In the genomic region with DNA sequence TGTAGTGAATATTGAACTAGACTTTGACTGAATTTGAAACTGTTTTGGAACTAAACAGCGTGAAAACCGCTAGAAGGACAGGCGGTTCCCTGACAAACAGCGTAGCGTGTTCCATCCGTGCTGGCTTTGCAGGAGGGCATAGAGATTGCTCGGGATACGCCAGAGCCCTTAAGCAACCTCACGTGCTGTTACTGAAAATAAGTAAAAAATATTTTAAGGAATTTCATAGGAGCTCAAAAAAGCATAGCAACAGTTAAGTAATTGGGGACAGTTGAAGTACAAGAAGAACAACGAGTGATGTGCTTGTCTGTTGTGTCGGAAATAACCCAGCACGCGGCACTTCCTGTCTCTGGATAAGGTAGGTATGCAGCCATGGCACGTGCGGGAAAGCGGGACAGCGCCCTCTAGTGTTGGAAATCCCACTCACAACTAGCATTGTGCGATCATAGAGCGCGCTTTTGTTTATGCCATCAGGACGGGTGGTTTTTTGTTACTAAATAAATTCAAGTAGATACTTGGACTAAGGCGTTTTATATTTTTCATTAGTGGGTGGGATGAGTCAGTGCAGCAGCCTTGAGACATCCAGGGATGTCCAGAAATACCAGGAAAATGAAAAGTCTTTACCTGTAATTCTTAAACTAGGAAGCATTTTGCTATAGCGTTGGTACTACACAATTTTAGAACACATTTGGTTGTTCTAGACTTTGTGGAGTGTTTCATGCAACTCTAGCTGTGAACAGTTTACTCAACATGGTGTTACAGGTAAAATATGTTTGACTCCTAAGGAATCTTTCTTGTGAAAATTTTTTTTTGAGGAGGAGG, we compare ENCODE assay signal across 8 cellular contexts. TPM values are rescaled to one million over a fixed set of nuclear protein-coding genes. Genes with fewer than 3 reads are reported as not detected.
DNase-seq lines count a peak whose midpoint lies in the region; ATAC-seq and TF ChIP-seq lines count a peak whose summit lies in the region.

No MANE protein-coding gene starts in this region.

- H3K36me3 Mint-ChIP-seq in HFFc6 (ENCODE audit: low read depth): peaks cover 43% of the 10 kb centered on the region

- H3K9me3 ChIP-seq in ascending aorta (no peaks in the 10 kb centered on the region), smooth muscle cell (replicated peaks; ENCODE audit: low read depth) (no peaks in the 10 kb centered on the region)

- H3K4me3 Mint-ChIP-seq in HFFc6: peak overlapping the region; percentile 49; the same call in 1 of the 2 replicates

- peaks cover 4 to 18% of the 10 kb centered on the region in 2 donors for H3K4me1 ChIP-seq in ascending aorta
- no peaks in the 10 kb centered on the region for H3K4me1 ChIP-seq in smooth muscle cell (ENCODE audit: low read depth)

- DNase-seq in HFFc6 (peak; percentile 60), NB4 (ENCODE audit: low read depth) (peak; percentile 95), T-helper 2 cell (peak; percentile 66 to 93 (median 77)), ascending aorta (ENCODE audit: low spot score in 2 of 2) (peak; percentile 53 to 95), iPS DF 19.7 (ENCODE audit: low read depth, low spot score) (peak; percentile 72), smooth muscle cell (lab: John Stamatoyannopoulos, UW; ENCODE audit: unreplicated experiment) (peak; percentile 34)

- peak overlapping the region; percentile 16 for H3K4me2 ChIP-seq in smooth muscle cell

- no peak for TF ChIP-seq POLR2A in NB4 (IDR thresholded peaks at IDR 0.05; ENCODE audit: extremely low read depth, insufficient read length)

- H3K27ac Mint-ChIP-seq in HFFc6: peak overlapping the region; percentile 65

- H3K4me3 ChIP-seq in NB4 (ENCODE audit: low read depth, low read length) (no peak overlapping the region), ascending aorta (peak overlapping the region in 1 of 2 donors; percentile 11), smooth muscle cell (no peak overlapping the region)

- H2AFZ ChIP-seq in smooth muscle cell (ENCODE audit: low read depth): no peak overlapping the region

- H4K20me1 ChIP-seq in smooth muscle cell (ENCODE audit: low read depth): peaks cover 85% of the 10 kb centered on the region

- H3K79me2 ChIP-seq in smooth muscle cell (ENCODE audit: low read depth): peaks cover 32% of the 10 kb centered on the region

- no peaks in the 10 kb centered on the region for H3K9me3 Mint-ChIP-seq in HFFc6

- H3K4me1 Mint-ChIP-seq in HFFc6 (ENCODE audit: low read depth): peaks cover 12% of the 10 kb centered on the region

- H3K27me3 ChIP-seq in ascending aorta: no peaks in the 10 kb centered on the region
- no peaks in the 10 kb centered on the region for H3K27me3 ChIP-seq in smooth muscle cell (ENCODE audit: low read depth)

- TF ChIP-seq CTCF in GM12872 (IDR thresholded peaks at IDR 0.05; ENCODE audit: insufficient read depth, low read depth, low read length) (peak; percentile 89), HFFc6 (IDR thresholded peaks at IDR 0.05) (peak; percentile 99), NB4 (IDR thresholded peaks at IDR 0.05; ENCODE audit: low read depth, low read length) (peak; percentile 95), ascending aorta (IDR thresholded peaks at IDR 0.05) (peak; percentile 75 to 89 (median 89)), smooth muscle cell (IDR thresholded peaks at IDR 0.05; ENCODE audit: borderline replicate concordance, insufficient read depth, poor library complexity, severe bottlenecking) (peak; percentile 95)

- no peak overlapping the region for H3K9ac ChIP-seq in smooth muscle cell (ENCODE audit: low read depth)

- H3F3A ChIP-seq in smooth muscle cell (ENCODE audit: low read depth): peaks cover 4% of the 10 kb centered on the region

- WGBS in smooth muscle cell (ENCODE audit: low lambda C conversion rate): 44% methylated on average over 23 of the region's 23 CpGs

- peaks cover 4% of the 10 kb centered on the region for H3K27me3 Mint-ChIP-seq in HFFc6 (ENCODE audit: insufficient read depth)

- peaks cover 55 to 58% of the 10 kb centered on the region in 2 donors for H3K36me3 ChIP-seq in ascending aorta
- H3K36me3 ChIP-seq in smooth muscle cell (ENCODE audit: low read depth): peaks cover 5% of the 10 kb centered on the region

- intact Hi-C loops in ascending aorta (cut with DNase I): loop anchor here (2.0 kb wide), 1 partner anchor 50 kb away; the partner anchor contains the start of gene DNAJB6

- ATAC-seq in HG02970 (IDR thresholded peaks at IDR 0.05; ENCODE audit: low FRiP score, unreplicated experiment): no peak

- H3K27ac ChIP-seq in ascending aorta (peak overlapping the region; percentile 73), smooth muscle cell (ENCODE audit: low read depth) (peak overlapping the region; percentile 22)

RNA-seq across cellular contexts. Expression of gene DNAJB6, which starts 50.4 kb away (rescaled TPM):
- total RNA-seq in HFFc6 (2021; fragmentation: NEBNext Ultra II Directional; extraction: Animal tissue kit (Norgen Biotek cat#: 25700)): 100 to 1,000 TPM; 135 to 204 (median 163) TPM
- total RNA-seq in ascending aorta (79.1 TPM), smooth muscle cell (104 and 111 TPM in 2 replicates)
- polyA plus RNA-seq in smooth muscle cell: 103 and 140 TPM in 2 replicates

Comparison
In these comparisons a context has a peak if more than half of its experiments do, and no peak if none do; other contexts are left out.
1. DNase-seq: peak in every context shown above with its lines; median percentile 95 in NB4; 77 in T-helper 2 cell; 74 in ascending aorta; 72 in iPS DF 19.7; 60 in HFFc6; 34 in smooth muscle cell.